In the genomic region with DNA sequence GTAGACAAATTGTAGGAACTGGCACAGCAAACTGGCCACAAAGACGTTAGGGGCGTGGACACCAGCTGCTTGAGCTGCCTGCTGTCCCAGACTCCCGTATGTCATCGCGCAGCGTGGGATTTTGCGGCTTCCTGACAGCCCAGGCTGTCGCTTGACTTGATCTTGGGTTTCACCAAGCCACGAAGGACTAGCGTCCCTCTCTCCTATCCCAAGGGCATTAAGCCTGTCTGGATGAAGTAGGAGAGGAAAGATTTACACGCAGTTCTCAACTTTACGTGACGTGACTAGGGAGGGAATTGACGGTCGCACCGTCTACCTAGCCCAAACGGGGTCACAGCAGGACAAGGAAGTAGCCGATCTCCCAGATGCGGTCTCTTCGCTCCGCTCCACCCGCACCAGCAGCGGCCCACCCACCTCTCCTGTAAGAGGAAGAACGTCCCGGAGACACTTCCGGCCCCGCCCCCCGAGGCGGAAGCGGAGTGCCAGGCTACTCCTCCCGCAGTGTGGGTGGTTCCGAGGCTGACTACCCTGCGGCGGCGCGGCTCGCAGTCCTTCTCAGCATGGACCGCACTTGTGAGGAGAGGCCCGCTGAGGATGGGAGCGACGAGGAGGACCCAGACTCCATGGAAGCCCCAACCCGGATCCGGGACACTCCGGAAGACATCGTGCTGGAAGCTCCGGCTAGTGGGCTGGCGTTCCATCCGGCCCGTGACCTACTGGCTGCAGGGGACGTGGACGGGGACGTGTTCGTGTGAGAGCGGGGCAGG, we compare ENCODE assay signal across 1 cellular context.
TF ChIP-seq lines count a peak whose summit lies in the region.

A gene with protein sequence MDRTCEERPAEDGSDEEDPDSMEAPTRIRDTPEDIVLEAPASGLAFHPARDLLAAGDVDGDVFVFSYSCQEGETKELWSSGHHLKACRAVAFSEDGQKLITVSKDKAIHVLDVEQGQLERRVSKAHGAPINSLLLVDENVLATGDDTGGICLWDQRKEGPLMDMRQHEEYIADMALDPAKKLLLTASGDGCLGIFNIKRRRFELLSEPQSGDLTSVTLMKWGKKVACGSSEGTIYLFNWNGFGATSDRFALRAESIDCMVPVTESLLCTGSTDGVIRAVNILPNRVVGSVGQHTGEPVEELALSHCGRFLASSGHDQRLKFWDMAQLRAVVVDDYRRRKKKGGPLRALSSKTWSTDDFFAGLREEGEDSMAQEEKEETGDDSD (plus strand): TSS at position 552 of the 767 bp plus-strand sequence. CDS start 9 bp downstream, at position 561.

TF ChIP-seq in K562, 482 proteins besides CTCF, POLR2A, EP300 and RAD21 (continued from another document and continues in another):
- no peak for TF ChIP-seq ASH1L (IDR thresholded peaks at IDR 0.05; ENCODE audit: borderline replicate concordance, low read depth, partially characterized antibody)
- TF ChIP-seq, protein P1, sequence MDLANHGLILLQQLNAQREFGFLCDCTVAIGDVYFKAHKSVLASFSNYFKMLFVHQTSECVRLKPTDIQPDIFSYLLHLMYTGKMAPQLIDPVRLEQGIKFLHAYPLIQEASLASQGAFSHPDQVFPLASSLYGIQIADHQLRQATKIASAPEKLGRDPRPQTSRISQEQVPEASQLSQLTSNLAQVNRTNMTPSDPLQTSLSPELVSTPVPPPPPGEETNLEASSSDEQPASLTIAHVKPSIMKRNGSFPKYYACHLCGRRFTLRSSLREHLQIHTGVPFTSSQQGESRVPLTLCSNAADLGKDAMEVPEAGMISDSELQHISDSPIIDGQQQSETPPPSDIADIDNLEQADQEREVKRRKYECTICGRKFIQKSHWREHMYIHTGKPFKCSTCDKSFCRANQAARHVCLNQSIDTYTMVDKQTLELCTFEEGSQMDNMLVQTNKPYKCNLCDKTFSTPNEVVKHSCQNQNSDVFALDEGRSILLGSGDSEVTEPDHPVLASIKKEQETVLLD (IDR thresholded peaks at IDR 0.05) = peak; percentile 16; the same call in 1 of the 2 replicates
- TF ChIP-seq ATF1 (CRISPR knock-in tag; IDR thresholded peaks at IDR 0.05) = no peak
- peak; percentile 93 for TF ChIP-seq ATF1 (tag; IDR thresholded peaks at IDR 0.05)
- TF ChIP-seq ZNF134 (CRISPR knock-in tag; conservative IDR thresholded peaks at IDR 0.05) = peak; percentile 70
- TF ChIP-seq, protein P2, sequence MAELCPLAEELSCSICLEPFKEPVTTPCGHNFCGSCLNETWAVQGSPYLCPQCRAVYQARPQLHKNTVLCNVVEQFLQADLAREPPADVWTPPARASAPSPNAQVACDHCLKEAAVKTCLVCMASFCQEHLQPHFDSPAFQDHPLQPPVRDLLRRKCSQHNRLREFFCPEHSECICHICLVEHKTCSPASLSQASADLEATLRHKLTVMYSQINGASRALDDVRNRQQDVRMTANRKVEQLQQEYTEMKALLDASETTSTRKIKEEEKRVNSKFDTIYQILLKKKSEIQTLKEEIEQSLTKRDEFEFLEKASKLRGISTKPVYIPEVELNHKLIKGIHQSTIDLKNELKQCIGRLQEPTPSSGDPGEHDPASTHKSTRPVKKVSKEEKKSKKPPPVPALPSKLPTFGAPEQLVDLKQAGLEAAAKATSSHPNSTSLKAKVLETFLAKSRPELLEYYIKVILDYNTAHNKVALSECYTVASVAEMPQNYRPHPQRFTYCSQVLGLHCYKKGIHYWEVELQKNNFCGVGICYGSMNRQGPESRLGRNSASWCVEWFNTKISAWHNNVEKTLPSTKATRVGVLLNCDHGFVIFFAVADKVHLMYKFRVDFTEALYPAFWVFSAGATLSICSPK (IDR thresholded peaks at IDR 0.05; ENCODE audit: borderline replicate concordance) = no peak
- peak; percentile 87 for TF ChIP-seq ELF2 (CRISPR knock-in tag; IDR thresholded peaks at IDR 0.05)
- TF ChIP-seq GTF2A2 (tag; IDR thresholded peaks at IDR 0.05) = no peak
- TF ChIP-seq, protein P3, sequence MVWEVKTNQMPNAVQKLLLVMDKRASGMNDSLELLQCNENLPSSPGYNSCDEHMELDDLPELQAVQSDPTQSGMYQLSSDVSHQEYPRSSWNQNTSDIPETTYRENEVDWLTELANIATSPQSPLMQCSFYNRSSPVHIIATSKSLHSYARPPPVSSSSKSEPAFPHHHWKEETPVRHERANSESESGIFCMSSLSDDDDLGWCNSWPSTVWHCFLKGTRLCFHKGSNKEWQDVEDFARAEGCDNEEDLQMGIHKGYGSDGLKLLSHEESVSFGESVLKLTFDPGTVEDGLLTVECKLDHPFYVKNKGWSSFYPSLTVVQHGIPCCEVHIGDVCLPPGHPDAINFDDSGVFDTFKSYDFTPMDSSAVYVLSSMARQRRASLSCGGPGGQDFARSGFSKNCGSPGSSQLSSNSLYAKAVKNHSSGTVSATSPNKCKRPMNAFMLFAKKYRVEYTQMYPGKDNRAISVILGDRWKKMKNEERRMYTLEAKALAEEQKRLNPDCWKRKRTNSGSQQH (CRISPR knock-in tag; IDR thresholded peaks at IDR 0.05) = 0 out of 2 replicates have a peak, but pooled peaks have one; percentile 42
- TF ChIP-seq, protein P4, sequence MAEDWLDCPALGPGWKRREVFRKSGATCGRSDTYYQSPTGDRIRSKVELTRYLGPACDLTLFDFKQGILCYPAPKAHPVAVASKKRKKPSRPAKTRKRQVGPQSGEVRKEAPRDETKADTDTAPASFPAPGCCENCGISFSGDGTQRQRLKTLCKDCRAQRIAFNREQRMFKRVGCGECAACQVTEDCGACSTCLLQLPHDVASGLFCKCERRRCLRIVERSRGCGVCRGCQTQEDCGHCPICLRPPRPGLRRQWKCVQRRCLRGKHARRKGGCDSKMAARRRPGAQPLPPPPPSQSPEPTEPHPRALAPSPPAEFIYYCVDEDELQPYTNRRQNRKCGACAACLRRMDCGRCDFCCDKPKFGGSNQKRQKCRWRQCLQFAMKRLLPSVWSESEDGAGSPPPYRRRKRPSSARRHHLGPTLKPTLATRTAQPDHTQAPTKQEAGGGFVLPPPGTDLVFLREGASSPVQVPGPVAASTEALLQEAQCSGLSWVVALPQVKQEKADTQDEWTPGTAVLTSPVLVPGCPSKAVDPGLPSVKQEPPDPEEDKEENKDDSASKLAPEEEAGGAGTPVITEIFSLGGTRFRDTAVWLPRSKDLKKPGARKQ (CRISPR knock-in tag; IDR thresholded peaks at IDR 0.05) = no peak
- TF ChIP-seq ZBTB17 (CRISPR knock-in tag; IDR thresholded peaks at IDR 0.05) = peak; percentile 51; the same call in 1 of the 2 replicates
- no peak for TF ChIP-seq BDP1 (IDR thresholded peaks at IDR 0.05; ENCODE audit: insufficient read depth, insufficient read length)
- TF ChIP-seq GABPB2 (CRISPR knock-in tag; conservative IDR thresholded peaks at IDR 0.05) = no peak
- no peak for TF ChIP-seq ZNF274 (IDR thresholded peaks at IDR 0.05; ENCODE audit: borderline replicate concordance, low read depth, low read length)
- TF ChIP-seq PHTF2 (CRISPR knock-in tag; IDR thresholded peaks at IDR 0.05) = no peak
- no peak for TF ChIP-seq SMARCA5 (IDR thresholded peaks at IDR 0.05)
- TF ChIP-seq STAT5A (IDR thresholded peaks at IDR 0.05; ENCODE audit: borderline replicate concordance, low read length) = peak; percentile 28; the same call in 1 of the 2 replicates
- TF ChIP-seq, protein P5, sequence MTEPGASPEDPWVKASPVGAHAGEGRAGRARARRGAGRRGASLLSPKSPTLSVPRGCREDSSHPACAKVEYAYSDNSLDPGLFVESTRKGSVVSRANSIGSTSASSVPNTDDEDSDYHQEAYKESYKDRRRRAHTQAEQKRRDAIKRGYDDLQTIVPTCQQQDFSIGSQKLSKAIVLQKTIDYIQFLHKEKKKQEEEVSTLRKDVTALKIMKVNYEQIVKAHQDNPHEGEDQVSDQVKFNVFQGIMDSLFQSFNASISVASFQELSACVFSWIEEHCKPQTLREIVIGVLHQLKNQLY (CRISPR knock-in tag; conservative IDR thresholded peaks at IDR 0.05) = no peak
- no peak for TF ChIP-seq TAL1 (IDR thresholded peaks at IDR 0.05)
- no peak for TF ChIP-seq KLF10 (CRISPR knock-in tag; IDR thresholded peaks at IDR 0.05)
- TF ChIP-seq NELFE (IDR thresholded peaks at IDR 0.05; ENCODE audit: insufficient read depth, insufficient read length) = no peak
- no peak for TF ChIP-seq TCF7L2 (IDR thresholded peaks at IDR 0.05; ENCODE audit: low read depth, low read length)
- TF ChIP-seq JUNB (CRISPR knock-in tag; conservative IDR thresholded peaks at IDR 0.05) = no peak
- peak; percentile 56; the same call in 1 of the 2 replicates for TF ChIP-seq HCFC1 (IDR thresholded peaks at IDR 0.05; ENCODE audit: low read depth, low read length)
- TF ChIP-seq ZBTB7A (IDR thresholded peaks at IDR 0.05; ENCODE audit: borderline replicate concordance, control insufficient read depth, low read depth, low read length) = 0 out of 2 replicates have a peak, but pooled peaks have one; percentile 47
- no peak for TF ChIP-seq POLR3A (IDR thresholded peaks at IDR 0.05; ENCODE audit: borderline replicate concordance, extremely low read depth, insufficient read depth, insufficient read length)
- TF ChIP-seq POLR2G (IDR thresholded peaks at IDR 0.05; ENCODE audit: low read depth, low read length) = peak; percentile 97
- no peak for TF ChIP-seq MIER1 (IDR thresholded peaks at IDR 0.05; ENCODE audit: low read depth)
- no peak for TF ChIP-seq PPARD (CRISPR knock-in tag; IDR thresholded peaks at IDR 0.05)
- TF ChIP-seq KDM4B (IDR thresholded peaks at IDR 0.05; ENCODE audit: borderline replicate concordance in 2 of 2, low read depth in 1 of 2) = peak in 1 of 2 experiments; percentile 93; a peak in 1 of 4 replicates
- TF ChIP-seq MYBL2 (IDR thresholded peaks at IDR 0.05; ENCODE audit: low read depth) = no peak
- TF ChIP-seq MYBL2 (CRISPR knock-in tag; IDR thresholded peaks at IDR 0.05; ENCODE audit: borderline replicate concordance) = no peak
- no peak for TF ChIP-seq PCBP2 (IDR thresholded peaks at IDR 0.05; ENCODE audit: low read depth, low read length, poor library complexity, severe bottlenecking)
- no peak for TF ChIP-seq MCM7 (IDR thresholded peaks at IDR 0.05)
- TF ChIP-seq SMARCC2 (IDR thresholded peaks at IDR 0.05; ENCODE audit: low read depth) = no peak
- peak; percentile 88; the same call in 1 of the 2 replicates for TF ChIP-seq PHF8 (IDR thresholded peaks at IDR 0.05; ENCODE audit: borderline replicate concordance, low read length)
- TF ChIP-seq, protein P6, sequence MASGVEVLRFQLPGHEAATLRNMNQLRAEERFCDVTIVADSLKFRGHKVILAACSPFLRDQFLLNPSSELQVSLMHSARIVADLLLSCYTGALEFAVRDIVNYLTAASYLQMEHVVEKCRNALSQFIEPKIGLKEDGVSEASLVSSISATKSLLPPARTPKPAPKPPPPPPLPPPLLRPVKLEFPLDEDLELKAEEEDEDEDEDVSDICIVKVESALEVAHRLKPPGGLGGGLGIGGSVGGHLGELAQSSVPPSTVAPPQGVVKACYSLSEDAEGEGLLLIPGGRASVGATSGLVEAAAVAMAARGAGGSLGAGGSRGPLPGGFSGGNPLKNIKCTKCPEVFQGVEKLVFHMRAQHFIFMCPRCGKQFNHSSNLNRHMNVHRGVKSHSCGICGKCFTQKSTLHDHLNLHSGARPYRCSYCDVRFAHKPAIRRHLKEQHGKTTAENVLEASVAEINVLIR (CRISPR knock-in tag; IDR thresholded peaks at IDR 0.05) = no peak; the same call in 1 of the 2 replicates
- TF ChIP-seq, protein P7, sequence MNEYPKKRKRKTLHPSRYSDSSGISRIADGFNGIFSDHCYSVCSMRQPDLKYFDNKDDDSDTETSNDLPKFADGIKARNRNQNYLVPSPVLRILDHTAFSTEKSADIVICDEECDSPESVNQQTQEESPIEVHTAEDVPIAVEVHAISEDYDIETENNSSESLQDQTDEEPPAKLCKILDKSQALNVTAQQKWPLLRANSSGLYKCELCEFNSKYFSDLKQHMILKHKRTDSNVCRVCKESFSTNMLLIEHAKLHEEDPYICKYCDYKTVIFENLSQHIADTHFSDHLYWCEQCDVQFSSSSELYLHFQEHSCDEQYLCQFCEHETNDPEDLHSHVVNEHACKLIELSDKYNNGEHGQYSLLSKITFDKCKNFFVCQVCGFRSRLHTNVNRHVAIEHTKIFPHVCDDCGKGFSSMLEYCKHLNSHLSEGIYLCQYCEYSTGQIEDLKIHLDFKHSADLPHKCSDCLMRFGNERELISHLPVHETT (CRISPR knock-in tag; conservative IDR thresholded peaks at IDR 0.05 in 1 of 2, IDR thresholded peaks at IDR 0.05 in 1 of 2) = 0 out of 4 replicates have a peak, but pooled peaks of 1 of the 2 experiments have one; percentile 51
- TF ChIP-seq MCM3 (IDR thresholded peaks at IDR 0.05) = no peak
- TF ChIP-seq TCF7 (IDR thresholded peaks at IDR 0.05; ENCODE audit: borderline replicate concordance) = 0 out of 2 replicates have a peak, but pooled peaks have one; percentile 17
- TF ChIP-seq MCM5 (IDR thresholded peaks at IDR 0.05; ENCODE audit: low read depth) = no peak
- peak; percentile 90 for TF ChIP-seq CBFB (CRISPR knock-in tag; IDR thresholded peaks at IDR 0.05)
- no peak for TF ChIP-seq ZNF766 (CRISPR knock-in tag; conservative IDR thresholded peaks at IDR 0.05)
- TF ChIP-seq MTA3 (IDR thresholded peaks at IDR 0.05; ENCODE audit: borderline replicate concordance) = peak; percentile 94
- TF ChIP-seq, protein P8, sequence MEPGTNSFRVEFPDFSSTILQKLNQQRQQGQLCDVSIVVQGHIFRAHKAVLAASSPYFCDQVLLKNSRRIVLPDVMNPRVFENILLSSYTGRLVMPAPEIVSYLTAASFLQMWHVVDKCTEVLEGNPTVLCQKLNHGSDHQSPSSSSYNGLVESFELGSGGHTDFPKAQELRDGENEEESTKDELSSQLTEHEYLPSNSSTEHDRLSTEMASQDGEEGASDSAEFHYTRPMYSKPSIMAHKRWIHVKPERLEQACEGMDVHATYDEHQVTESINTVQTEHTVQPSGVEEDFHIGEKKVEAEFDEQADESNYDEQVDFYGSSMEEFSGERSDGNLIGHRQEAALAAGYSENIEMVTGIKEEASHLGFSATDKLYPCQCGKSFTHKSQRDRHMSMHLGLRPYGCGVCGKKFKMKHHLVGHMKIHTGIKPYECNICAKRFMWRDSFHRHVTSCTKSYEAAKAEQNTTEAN (CRISPR knock-in tag; IDR thresholded peaks at IDR 0.05) = no peak
- TF ChIP-seq ZFX (CRISPR knock-in tag; IDR thresholded peaks at IDR 0.05) = peak; percentile 62
- TF ChIP-seq SLC30A9 (CRISPR knock-in tag; IDR thresholded peaks at IDR 0.05) = no peak
- TF ChIP-seq RBM14 (IDR thresholded peaks at IDR 0.05; ENCODE audit: borderline replicate concordance, insufficient read depth, low read depth, low read length) = no peak
- TF ChIP-seq NCOA4 (IDR thresholded peaks at IDR 0.05; ENCODE audit: partially characterized antibody) = no peak
- no peak for TF ChIP-seq SREBF2 (CRISPR knock-in tag; IDR thresholded peaks at IDR 0.05)
- TF ChIP-seq, protein P9, sequence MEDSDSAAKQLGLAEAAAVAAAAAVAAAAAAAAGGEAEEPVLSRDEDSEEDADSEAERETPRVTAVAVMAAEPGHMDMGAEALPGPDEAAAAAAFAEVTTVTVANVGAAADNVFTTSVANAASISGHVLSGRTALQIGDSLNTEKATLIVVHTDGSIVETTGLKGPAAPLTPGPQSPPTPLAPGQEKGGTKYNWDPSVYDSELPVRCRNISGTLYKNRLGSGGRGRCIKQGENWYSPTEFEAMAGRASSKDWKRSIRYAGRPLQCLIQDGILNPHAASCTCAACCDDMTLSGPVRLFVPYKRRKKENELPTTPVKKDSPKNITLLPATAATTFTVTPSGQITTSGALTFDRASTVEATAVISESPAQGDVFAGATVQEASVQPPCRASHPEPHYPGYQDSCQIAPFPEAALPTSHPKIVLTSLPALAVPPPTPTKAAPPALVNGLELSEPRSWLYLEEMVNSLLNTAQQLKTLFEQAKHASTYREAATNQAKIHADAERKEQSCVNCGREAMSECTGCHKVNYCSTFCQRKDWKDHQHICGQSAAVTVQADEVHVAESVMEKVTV (CRISPR knock-in tag; IDR thresholded peaks at IDR 0.05) = no peak
- no peak for TF ChIP-seq SMARCB1 (IDR thresholded peaks at IDR 0.05; ENCODE audit: insufficient read length, low read depth)
- peak; percentile 77 for TF ChIP-seq CREB1 (IDR thresholded peaks at IDR 0.05)
- peak; percentile 54; the same call in 1 of the 2 replicates for TF ChIP-seq CREB1 (CRISPR knock-in tag; IDR thresholded peaks at IDR 0.05)
- no peak for TF ChIP-seq ZNF79 (CRISPR knock-in tag; IDR thresholded peaks at IDR 0.05; ENCODE audit: low read depth)
